Comparison of ENCODE assay signal across 3 cellular contexts in genomic region chr21:20519076-20519475, GRCh38.
TF ChIP-seq lines count a peak whose summit lies in the region.

No MANE protein-coding gene starts in this region.

TF ChIP-seq in HepG2, 621 proteins besides CTCF, POLR2A, EP300 and RAD21:
- TF ChIP-seq MAFF (IDR thresholded peaks at IDR 0.05; ENCODE audit: low read depth, low read length) = peak; percentile 58
- TF ChIP-seq SRSF9 (IDR thresholded peaks at IDR 0.05; ENCODE audit: borderline replicate concordance, insufficient read depth, low read depth, low read length, poor library complexity, severe bottlenecking) = no peak
- peak; percentile 53 to 62; a peak in 3 of 4 replicates for TF ChIP-seq MAFK (conservative IDR thresholded peaks at IDR 0.05 in 1 of 2, IDR thresholded peaks at IDR 0.05 in 1 of 2; ENCODE audit: low read length in 2 of 2)
TF ChIP-seq in HepG2: peak in this region for 2.

TF ChIP-seq in A549, 52 proteins besides CTCF, POLR2A, EP300 and RAD21:
- TF ChIP-seq NPAS2 (CRISPR knock-in tag; IDR thresholded peaks at IDR 0.05; ENCODE audit: borderline replicate concordance) (no peak), MAFK (IDR thresholded peaks at IDR 0.05; ENCODE audit: partially characterized antibody) (peak; percentile 14)
- TF ChIP-seq, protein P1, sequence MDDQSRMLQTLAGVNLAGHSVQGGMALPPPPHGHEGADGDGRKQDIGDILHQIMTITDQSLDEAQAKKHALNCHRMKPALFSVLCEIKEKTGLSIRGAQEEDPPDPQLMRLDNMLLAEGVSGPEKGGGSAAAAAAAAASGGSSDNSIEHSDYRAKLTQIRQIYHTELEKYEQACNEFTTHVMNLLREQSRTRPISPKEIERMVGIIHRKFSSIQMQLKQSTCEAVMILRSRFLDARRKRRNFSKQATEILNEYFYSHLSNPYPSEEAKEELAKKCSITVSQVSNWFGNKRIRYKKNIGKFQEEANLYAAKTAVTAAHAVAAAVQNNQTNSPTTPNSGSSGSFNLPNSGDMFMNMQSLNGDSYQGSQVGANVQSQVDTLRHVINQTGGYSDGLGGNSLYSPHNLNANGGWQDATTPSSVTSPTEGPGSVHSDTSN (IDR thresholded peaks at IDR 0.05) = no peak
- TF ChIP-seq, protein P2, sequence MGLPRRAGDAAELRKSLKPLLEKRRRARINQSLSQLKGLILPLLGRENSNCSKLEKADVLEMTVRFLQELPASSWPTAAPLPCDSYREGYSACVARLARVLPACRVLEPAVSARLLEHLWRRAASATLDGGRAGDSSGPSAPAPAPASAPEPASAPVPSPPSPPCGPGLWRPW (IDR thresholded peaks at IDR 0.05) = no peak

TF ChIP-seq in K562, 482 proteins besides CTCF, POLR2A, EP300 and RAD21 (continued from another document):
- no peak for TF ChIP-seq KDM1A (IDR thresholded peaks at IDR 0.05)
- TF ChIP-seq SRSF9 (IDR thresholded peaks at IDR 0.05; ENCODE audit: borderline replicate concordance, low read depth, low read length) = no peak
- 0 out of 2 replicates have a peak, but pooled peaks have one; percentile 10 for TF ChIP-seq C11orf30 (IDR thresholded peaks at IDR 0.05; ENCODE audit: low read depth)
- TF ChIP-seq HNRNPK (IDR thresholded peaks at IDR 0.05; ENCODE audit: low read depth, low read length, poor library complexity, severe bottlenecking) = no peak
- 0 out of 2 replicates have a peak, but pooled peaks have one; percentile 16 for TF ChIP-seq MAFG (tag; conservative IDR thresholded peaks at IDR 0.05)
- no peak for TF ChIP-seq ZNF79 (CRISPR knock-in tag; IDR thresholded peaks at IDR 0.05; ENCODE audit: low read depth)
- no peak for TF ChIP-seq CC2D1A (IDR thresholded peaks at IDR 0.05)
- TF ChIP-seq SMAD4 (CRISPR knock-in tag; conservative IDR thresholded peaks at IDR 0.05) = no peak
- TF ChIP-seq ZNF316 (IDR thresholded peaks at IDR 0.05) = peak; percentile 57
